Comparison of ENCODE assay signal across 5 cellular contexts in genomic region chr5:107764282-107764681, GRCh38.
"Had no signal": no experiment of that assay in that cellular context is flagged by ENCODE, and none has a peak within 500 bp of the region (broad histone marks: within the 10 kb centered on the region; RNA-seq: fewer than 3 reads in every experiment).

No MANE protein-coding gene starts in this region.

- DNase-seq: H9, HCEC 1CT, IMR-90 had no signal

- H3K4me3 ChIP-seq: GM23338, K562 had no signal

- H2AFZ ChIP-seq: GM23338 had no signal

- H3K4me2 ChIP-seq: GM23338 had no signal

- ATAC-seq: GM23338, K562 had no signal
